In the genomic region with DNA sequence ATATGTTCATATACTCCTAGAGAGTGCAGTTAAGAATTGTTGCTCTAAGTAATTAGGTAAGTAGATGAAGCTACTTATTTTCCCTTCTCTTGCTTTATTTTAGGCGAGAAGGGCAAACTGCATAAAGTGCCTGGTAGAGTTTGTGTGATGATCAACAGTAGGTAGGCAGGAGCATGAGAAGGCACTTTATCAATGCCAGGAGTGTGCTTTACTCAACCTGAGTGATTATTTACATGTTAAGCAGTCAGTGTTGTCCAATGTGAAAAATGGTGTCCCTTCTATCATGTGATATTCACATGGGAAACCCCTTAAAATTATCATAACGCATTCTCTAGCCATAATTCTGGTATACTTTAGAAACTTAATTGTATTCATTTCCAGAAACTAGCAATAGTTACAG, we compare ENCODE assay signal across 28 cellular contexts.
"Had no signal": no experiment of that assay in that cellular context is flagged by ENCODE, and none has a peak within 500 bp of the region (broad histone marks: within the 10 kb centered on the region; RNA-seq: fewer than 3 reads in every experiment).

No MANE protein-coding gene starts in this region.

- H3K9ac ChIP-seq: neural progenitor cell had no signal

- H3K4me3 ChIP-seq: neural progenitor cell, ovary, psoas muscle, skin epidermis, smooth muscle cell, spleen, suprapubic skin, testis, tibial artery, transverse colon, upper lobe of right lung, uterus had no signal

- H3K4me2 ChIP-seq: neural progenitor cell, smooth muscle cell had no signal

- H3K36me3 ChIP-seq: neural progenitor cell, ovary, spleen, suprapubic skin, tibial artery, transverse colon, upper lobe of right lung, uterus had no signal

- H3K4me1 ChIP-seq: neural progenitor cell, psoas muscle, spleen, suprapubic skin, testis, transverse colon, upper lobe of right lung, uterus had no signal

- H3K27me3 ChIP-seq: neural progenitor cell, ovary, suprapubic skin, testis, tibial artery, transverse colon, upper lobe of right lung, uterus had no signal

- ATAC-seq: naive thymus-derived CD4-positive, alpha-beta T cell; natural killer cell; psoas muscle; right cardiac atrium; sciatic nerve; stimulated activated memory B cell treated with anti-CD40 and anti-IgM and Interleukin-4, amounts not matched to agents 10 μg/mL and 1 μg/mL and 100 μg/mL, for 72 hours; stimulated activated naive CD8-positive, alpha-beta T cell treated with anti-CD3 and anti-CD28 coated beads, Interleukin-15, amount 100 ng/mL, for 72 hours; stimulated activated naive CD8-positive, alpha-beta T cell treated with anti-CD3 and anti-CD28 coated beads, Interleukin-15, Interleukin-2, amounts not matched to agents 100 U/mL and 50 U/mL, for 24 hours; upper lobe of right lung had no signal

- H3K27ac ChIP-seq: neural progenitor cell, ovary, psoas muscle, skin epidermis, spleen, suprapubic skin, testis, tibial artery, transverse colon, upper lobe of right lung, uterus had no signal

- DNase-seq: naive thymus-derived CD4-positive, alpha-beta T cell; natural killer cell; occipital lobe; ovary; posterior cingulate gyrus; psoas muscle; right cardiac atrium; spleen; stimulated activated CD4-positive, alpha-beta T cell treated with anti-CD3 and anti-CD28 coated beads, Interleukin-12 subunit alpha, Interleukin-12 subunit beta, amount 100 ng/mL, for 4 hours; stimulated activated CD4-positive, alpha-beta T cell treated with anti-CD3 and anti-CD28 coated beads, Interleukin-1b, Interleukin-23, amount 100 ng/mL, for 48 hours; stimulated activated CD4-positive, alpha-beta T cell treated with anti-CD3 and anti-CD28 coated beads, Interleukin-4, amount 100 ng/mL, for 1 hour; stimulated activated CD4-positive, alpha-beta T cell treated with anti-CD3 and anti-CD28 coated beads, Interleukin-4, amount 100 ng/mL, for 4 hours; stimulated activated CD8-positive, alpha-beta memory T cell treated with anti-CD3 and anti-CD28 coated beads, Interleukin-4, amount 100 ng/mL, for 48 hours; stimulated activated naive CD4-positive, alpha-beta T cell; stimulated activated naive CD8-positive, alpha-beta T cell treated with anti-CD3 and anti-CD28 coated beads, Interleukin-15, amount 100 ng/mL, for 72 hours; stimulated activated naive CD8-positive, alpha-beta T cell treated with anti-CD3 and anti-CD28 coated beads, Interleukin-15, Interleukin-2, amounts not matched to agents 100 U/mL and 50 U/mL, for 24 hours; substantia nigra; testis; tibial artery; transverse colon; upper lobe of right lung; uterus had no signal

- H3K9me3 ChIP-seq: ovary, psoas muscle, spleen, suprapubic skin, testis, tibial artery, transverse colon, upper lobe of right lung, uterus had no signal
